In the genomic region with DNA sequence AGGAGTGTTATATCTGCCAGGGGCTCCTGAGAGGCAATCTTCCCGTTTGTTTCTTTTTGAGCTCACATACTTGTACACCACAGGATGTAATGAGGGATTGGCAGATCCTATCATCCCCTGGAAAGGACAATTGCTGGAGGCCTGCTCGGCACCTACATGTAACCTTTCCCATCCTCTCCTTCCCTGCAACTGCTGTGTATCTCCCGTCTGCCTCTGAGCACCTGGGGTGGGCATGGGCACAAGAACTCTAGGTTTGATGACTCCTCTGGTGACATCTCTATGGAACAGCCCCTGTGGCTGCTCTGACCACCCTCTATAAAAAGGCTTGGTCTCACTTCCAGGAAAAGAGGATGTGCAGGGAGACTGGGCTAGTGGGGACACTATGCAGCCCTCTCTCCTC, we compare ENCODE assay signal across 1 cellular context.
TF ChIP-seq lines count a peak whose summit lies in the region.

No MANE protein-coding gene starts in this region.

TF ChIP-seq in GM23338, 12 proteins besides CTCF, POLR2A, EP300 and RAD21:
- TF ChIP-seq NANOG (IDR thresholded peaks at IDR 0.05; ENCODE audit: borderline replicate concordance) (no peak), STAT1 (IDR thresholded peaks at IDR 0.05; ENCODE audit: unreplicated experiment) (no peak), CREB1 (CRISPR knock-in tag; IDR thresholded peaks at IDR 0.05; ENCODE audit: low read depth) (no peak), JUNB (IDR thresholded peaks at IDR 0.05; ENCODE audit: unreplicated experiment) (no peak), EZH2 (IDR thresholded peaks at IDR 0.05; ENCODE audit: low read depth, unreplicated experiment) (no peak), ZNF114 (CRISPR knock-in tag; IDR thresholded peaks at IDR 0.05) (no peak), REST (IDR thresholded peaks at IDR 0.05; ENCODE audit: unreplicated experiment) (no peak), ZNF331 (CRISPR knock-in tag; IDR thresholded peaks at IDR 0.05; ENCODE audit: low read depth) (no peak), EZH2phosphoT487 (IDR thresholded peaks at IDR 0.05; ENCODE audit: unreplicated experiment) (no peak), POLR2AphosphoS5 (IDR thresholded peaks at IDR 0.05; ENCODE audit: low read depth) (no peak)
- TF ChIP-seq, protein P1, sequence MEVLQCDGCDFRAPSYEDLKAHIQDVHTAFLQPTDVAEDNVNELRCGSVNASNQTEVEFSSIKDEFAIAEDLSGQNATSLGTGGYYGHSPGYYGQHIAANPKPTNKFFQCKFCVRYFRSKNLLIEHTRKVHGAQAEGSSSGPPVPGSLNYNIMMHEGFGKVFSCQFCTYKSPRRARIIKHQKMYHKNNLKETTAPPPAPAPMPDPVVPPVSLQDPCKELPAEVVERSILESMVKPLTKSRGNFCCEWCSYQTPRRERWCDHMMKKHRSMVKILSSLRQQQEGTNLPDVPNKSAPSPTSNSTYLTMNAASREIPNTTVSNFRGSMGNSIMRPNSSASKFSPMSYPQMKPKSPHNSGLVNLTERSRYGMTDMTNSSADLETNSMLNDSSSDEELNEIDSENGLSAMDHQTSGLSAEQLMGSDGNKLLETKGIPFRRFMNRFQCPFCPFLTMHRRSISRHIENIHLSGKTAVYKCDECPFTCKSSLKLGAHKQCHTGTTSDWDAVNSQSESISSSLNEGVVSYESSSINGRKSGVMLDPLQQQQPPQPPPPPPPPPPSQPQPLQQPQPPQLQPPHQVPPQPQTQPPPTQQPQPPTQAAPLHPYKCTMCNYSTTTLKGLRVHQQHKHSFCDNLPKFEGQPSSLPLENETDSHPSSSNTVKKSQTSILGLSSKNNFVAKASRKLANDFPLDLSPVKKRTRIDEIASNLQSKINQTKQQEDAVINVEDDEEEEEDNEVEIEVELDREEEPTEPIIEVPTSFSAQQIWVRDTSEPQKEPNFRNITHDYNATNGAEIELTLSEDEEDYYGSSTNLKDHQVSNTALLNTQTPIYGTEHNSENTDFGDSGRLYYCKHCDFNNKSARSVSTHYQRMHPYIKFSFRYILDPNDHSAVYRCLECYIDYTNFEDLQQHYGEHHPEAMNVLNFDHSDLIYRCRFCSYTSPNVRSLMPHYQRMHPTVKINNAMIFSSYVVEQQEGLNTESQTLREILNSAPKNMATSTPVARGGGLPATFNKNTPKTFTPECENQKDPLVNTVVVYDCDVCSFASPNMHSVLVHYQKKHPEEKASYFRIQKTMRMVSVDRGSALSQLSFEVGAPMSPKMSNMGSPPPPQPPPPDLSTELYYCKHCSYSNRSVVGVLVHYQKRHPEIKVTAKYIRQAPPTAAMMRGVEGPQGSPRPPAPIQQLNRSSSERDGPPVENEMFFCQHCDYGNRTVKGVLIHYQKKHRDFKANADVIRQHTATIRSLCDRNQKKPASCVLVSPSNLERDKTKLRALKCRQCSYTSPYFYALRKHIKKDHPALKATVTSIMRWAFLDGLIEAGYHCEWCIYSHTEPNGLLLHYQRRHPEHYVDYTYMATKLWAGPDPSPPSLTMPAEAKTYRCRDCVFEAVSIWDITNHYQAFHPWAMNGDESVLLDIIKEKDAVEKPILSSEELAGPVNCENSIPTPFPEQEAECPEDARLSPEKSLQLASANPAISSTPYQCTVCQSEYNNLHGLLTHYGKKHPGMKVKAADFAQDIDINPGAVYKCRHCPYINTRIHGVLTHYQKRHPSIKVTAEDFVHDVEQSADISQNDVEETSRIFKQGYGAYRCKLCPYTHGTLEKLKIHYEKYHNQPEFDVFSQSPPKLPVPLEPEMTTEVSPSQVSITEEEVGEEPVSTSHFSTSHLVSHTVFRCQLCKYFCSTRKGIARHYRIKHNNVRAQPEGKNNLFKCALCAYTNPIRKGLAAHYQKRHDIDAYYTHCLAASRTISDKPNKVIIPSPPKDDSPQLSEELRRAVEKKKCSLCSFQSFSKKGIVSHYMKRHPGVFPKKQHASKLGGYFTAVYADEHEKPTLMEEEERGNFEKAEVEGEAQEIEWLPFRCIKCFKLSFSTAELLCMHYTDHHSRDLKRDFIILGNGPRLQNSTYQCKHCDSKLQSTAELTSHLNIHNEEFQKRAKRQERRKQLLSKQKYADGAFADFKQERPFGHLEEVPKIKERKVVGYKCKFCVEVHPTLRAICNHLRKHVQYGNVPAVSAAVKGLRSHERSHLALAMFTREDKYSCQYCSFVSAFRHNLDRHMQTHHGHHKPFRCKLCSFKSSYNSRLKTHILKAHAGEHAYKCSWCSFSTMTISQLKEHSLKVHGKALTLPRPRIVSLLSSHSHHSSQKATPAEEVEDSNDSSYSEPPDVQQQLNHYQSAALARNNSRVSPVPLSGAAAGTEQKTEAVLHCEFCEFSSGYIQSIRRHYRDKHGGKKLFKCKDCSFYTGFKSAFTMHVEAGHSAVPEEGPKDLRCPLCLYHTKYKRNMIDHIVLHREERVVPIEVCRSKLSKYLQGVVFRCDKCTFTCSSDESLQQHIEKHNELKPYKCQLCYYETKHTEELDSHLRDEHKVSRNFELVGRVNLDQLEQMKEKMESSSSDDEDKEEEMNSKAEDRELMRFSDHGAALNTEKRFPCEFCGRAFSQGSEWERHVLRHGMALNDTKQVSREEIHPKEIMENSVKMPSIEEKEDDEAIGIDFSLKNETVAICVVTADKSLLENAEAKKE (CRISPR knock-in tag; IDR thresholded peaks at IDR 0.05), result no peak
- TF ChIP-seq, protein P2, sequence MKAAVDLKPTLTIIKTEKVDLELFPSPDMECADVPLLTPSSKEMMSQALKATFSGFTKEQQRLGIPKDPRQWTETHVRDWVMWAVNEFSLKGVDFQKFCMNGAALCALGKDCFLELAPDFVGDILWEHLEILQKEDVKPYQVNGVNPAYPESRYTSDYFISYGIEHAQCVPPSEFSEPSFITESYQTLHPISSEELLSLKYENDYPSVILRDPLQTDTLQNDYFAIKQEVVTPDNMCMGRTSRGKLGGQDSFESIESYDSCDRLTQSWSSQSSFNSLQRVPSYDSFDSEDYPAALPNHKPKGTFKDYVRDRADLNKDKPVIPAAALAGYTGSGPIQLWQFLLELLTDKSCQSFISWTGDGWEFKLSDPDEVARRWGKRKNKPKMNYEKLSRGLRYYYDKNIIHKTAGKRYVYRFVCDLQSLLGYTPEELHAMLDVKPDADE (IDR thresholded peaks at IDR 0.05), result no peak
